ENCODE assay signal across 1 cellular context in the genomic region with DNA sequence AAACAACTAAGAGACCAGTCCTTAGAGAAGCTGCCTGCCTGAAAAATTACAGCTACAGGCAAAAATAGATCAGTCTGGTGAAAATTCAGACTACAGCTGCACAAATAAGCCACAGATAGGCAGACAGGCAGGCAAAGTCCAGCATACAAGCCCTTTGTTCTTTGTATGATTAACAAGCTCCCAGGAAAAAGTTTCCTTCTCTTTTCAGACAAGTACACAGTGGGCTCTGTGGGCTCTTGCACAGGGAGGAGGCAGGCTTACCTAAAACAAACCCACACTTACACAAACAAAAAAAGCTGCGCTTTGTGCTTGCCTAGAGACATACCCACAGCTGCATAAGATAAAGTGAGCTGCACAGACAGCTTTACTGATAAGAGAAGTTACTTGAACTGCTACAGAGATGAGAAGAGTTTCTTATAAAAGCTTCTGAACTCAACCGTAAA.
TF ChIP-seq lines count a peak whose summit lies in the region.

No MANE protein-coding gene starts in this region.

TF ChIP-seq in HepG2, 621 proteins besides CTCF, POLR2A, EP300 and RAD21 (continued from another document and continues in another):
- TF ChIP-seq ZNF674 (CRISPR knock-in tag; IDR thresholded peaks at IDR 0.05; ENCODE audit: low read depth) (no peak), RBM39 (IDR thresholded peaks at IDR 0.05; ENCODE audit: low read depth, low read length, poor library complexity, severe bottlenecking) (no peak), RBM22 (optimal IDR thresholded peaks at IDR 0.05; ENCODE audit: low read length) (no peak), ZNF260 (CRISPR knock-in tag; IDR thresholded peaks at IDR 0.05; ENCODE audit: borderline replicate concordance, low read depth) (no peak), ZNF773 (CRISPR knock-in tag; IDR thresholded peaks at IDR 0.05; ENCODE audit: borderline replicate concordance) (no peak), ADNP (CRISPR knock-in tag; IDR thresholded peaks at IDR 0.05) (no peak), ZNF382 (CRISPR knock-in tag; IDR thresholded peaks at IDR 0.05; ENCODE audit: borderline replicate concordance) (no peak), ASH2L (IDR thresholded peaks at IDR 0.05; ENCODE audit: insufficient read length, low read depth, low read length) (peak; percentile 86), ZNF660 (CRISPR knock-in tag; IDR thresholded peaks at IDR 0.05; ENCODE audit: borderline replicate concordance, low read depth) (no peak), ZNF441 (CRISPR knock-in tag; IDR thresholded peaks at IDR 0.05; ENCODE audit: borderline replicate concordance) (no peak), ZSCAN25 (CRISPR knock-in tag; IDR thresholded peaks at IDR 0.05) (no peak; the same call in 1 of the 2 replicates), ZBTB20 (CRISPR knock-in tag; IDR thresholded peaks at IDR 0.05; ENCODE audit: borderline replicate concordance, low read depth) (no peak), FOXK2 (IDR thresholded peaks at IDR 0.05) (no peak), JDP2 (CRISPR knock-in tag; IDR thresholded peaks at IDR 0.05; ENCODE audit: borderline replicate concordance) (no peak), KLF15 (CRISPR knock-in tag; IDR thresholded peaks at IDR 0.05; ENCODE audit: borderline replicate concordance) (no peak), ZNF205 (CRISPR knock-in tag; IDR thresholded peaks at IDR 0.05) (no peak), SAFB2 (CRISPR knock-in tag; IDR thresholded peaks at IDR 0.05; ENCODE audit: borderline replicate concordance, low read depth) (no peak), ZNF672 (CRISPR knock-in tag; IDR thresholded peaks at IDR 0.05) (no peak), ZBTB8A (CRISPR knock-in tag; IDR thresholded peaks at IDR 0.05; ENCODE audit: borderline replicate concordance, low read depth) (no peak), KDM5B (CRISPR knock-in tag; IDR thresholded peaks at IDR 0.05; ENCODE audit: borderline replicate concordance) (no peak), TRIM24 (CRISPR knock-in tag; IDR thresholded peaks at IDR 0.05) (no peak), ZNF225 (CRISPR knock-in tag; IDR thresholded peaks at IDR 0.05) (no peak), ZNF530 (CRISPR knock-in tag; IDR thresholded peaks at IDR 0.05; ENCODE audit: low read depth) (no peak), DNMT3B (CRISPR knock-in tag; conservative IDR thresholded peaks at IDR 0.05) (no peak), MAZ (IDR thresholded peaks at IDR 0.05; ENCODE audit: borderline replicate concordance, low read depth, low read length) (no peak), MAZ (CRISPR knock-in tag; IDR thresholded peaks at IDR 0.05; ENCODE audit: low read depth) (no peak), ZNF3 (CRISPR knock-in tag; IDR thresholded peaks at IDR 0.05) (no peak), ZNF558 (CRISPR knock-in tag; IDR thresholded peaks at IDR 0.05; ENCODE audit: borderline replicate concordance) (no peak), NCOA2 (CRISPR knock-in tag; IDR thresholded peaks at IDR 0.05) (peak; percentile 88), ATAD3A (CRISPR knock-in tag; IDR thresholded peaks at IDR 0.05) (no peak), CCAR2 (optimal IDR thresholded peaks at IDR 0.05; ENCODE audit: low read depth, low read length) (no peak), NFE2L2 (IDR thresholded peaks at IDR 0.05; ENCODE audit: low read length) (no peak), ZNF724P (CRISPR knock-in tag; IDR thresholded peaks at IDR 0.05; ENCODE audit: borderline replicate concordance) (no peak), PITX1 (CRISPR knock-in tag; IDR thresholded peaks at IDR 0.05) (peak; percentile 79), ZNF354B (CRISPR knock-in tag; IDR thresholded peaks at IDR 0.05) (no peak), ZNF20 (CRISPR knock-in tag; IDR thresholded peaks at IDR 0.05) (no peak), ZMYM3 (CRISPR knock-in tag; IDR thresholded peaks at IDR 0.05) (peak; percentile 55; the same call in 1 of the 2 replicates), YEATS2 (CRISPR knock-in tag; IDR thresholded peaks at IDR 0.05; ENCODE audit: borderline replicate concordance) (no peak), ZNF556 (CRISPR knock-in tag; IDR thresholded peaks at IDR 0.05; ENCODE audit: borderline replicate concordance) (no peak), ZNF468 (CRISPR knock-in tag; IDR thresholded peaks at IDR 0.05) (no peak), ZBTB42 (CRISPR knock-in tag; IDR thresholded peaks at IDR 0.05) (no peak), ZBTB7B (CRISPR knock-in tag; IDR thresholded peaks at IDR 0.05) (no peak), HOXD1 (CRISPR knock-in tag; IDR thresholded peaks at IDR 0.05) (no peak), ZNF274 (CRISPR knock-in tag; IDR thresholded peaks at IDR 0.05) (no peak), ZNF780A (CRISPR knock-in tag; IDR thresholded peaks at IDR 0.05) (no peak), ZNF720 (CRISPR knock-in tag; IDR thresholded peaks at IDR 0.05) (no peak), HOXA9 (CRISPR knock-in tag; IDR thresholded peaks at IDR 0.05; ENCODE audit: borderline replicate concordance) (no peak), JARID2 (CRISPR knock-in tag; IDR thresholded peaks at IDR 0.05; ENCODE audit: insufficient replicate concordance) (no peak), CHD2 (IDR thresholded peaks at IDR 0.05; ENCODE audit: low read depth, low read length) (no peak), ZNF24 (IDR thresholded peaks at IDR 0.05) (no peak)
- TF ChIP-seq, protein P1, sequence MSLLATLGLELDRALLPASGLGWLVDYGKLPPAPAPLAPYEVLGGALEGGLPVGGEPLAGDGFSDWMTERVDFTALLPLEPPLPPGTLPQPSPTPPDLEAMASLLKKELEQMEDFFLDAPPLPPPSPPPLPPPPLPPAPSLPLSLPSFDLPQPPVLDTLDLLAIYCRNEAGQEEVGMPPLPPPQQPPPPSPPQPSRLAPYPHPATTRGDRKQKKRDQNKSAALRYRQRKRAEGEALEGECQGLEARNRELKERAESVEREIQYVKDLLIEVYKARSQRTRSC (CRISPR knock-in tag; IDR thresholded peaks at IDR 0.05; ENCODE audit: low read depth) = no peak
- TF ChIP-seq, protein P2, sequence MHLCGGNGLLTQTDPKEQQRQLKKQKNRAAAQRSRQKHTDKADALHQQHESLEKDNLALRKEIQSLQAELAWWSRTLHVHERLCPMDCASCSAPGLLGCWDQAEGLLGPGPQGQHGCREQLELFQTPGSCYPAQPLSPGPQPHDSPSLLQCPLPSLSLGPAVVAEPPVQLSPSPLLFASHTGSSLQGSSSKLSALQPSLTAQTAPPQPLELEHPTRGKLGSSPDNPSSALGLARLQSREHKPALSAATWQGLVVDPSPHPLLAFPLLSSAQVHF (CRISPR knock-in tag; IDR thresholded peaks at IDR 0.05) = no peak
- TF ChIP-seq, protein P3, sequence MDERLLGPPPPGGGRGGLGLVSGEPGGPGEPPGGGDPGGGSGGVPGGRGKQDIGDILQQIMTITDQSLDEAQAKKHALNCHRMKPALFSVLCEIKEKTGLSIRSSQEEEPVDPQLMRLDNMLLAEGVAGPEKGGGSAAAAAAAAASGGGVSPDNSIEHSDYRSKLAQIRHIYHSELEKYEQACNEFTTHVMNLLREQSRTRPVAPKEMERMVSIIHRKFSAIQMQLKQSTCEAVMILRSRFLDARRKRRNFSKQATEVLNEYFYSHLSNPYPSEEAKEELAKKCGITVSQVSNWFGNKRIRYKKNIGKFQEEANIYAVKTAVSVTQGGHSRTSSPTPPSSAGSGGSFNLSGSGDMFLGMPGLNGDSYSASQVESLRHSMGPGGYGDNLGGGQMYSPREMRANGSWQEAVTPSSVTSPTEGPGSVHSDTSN (CRISPR knock-in tag; IDR thresholded peaks at IDR 0.05) = no peak
- TF ChIP-seq, protein P4, sequence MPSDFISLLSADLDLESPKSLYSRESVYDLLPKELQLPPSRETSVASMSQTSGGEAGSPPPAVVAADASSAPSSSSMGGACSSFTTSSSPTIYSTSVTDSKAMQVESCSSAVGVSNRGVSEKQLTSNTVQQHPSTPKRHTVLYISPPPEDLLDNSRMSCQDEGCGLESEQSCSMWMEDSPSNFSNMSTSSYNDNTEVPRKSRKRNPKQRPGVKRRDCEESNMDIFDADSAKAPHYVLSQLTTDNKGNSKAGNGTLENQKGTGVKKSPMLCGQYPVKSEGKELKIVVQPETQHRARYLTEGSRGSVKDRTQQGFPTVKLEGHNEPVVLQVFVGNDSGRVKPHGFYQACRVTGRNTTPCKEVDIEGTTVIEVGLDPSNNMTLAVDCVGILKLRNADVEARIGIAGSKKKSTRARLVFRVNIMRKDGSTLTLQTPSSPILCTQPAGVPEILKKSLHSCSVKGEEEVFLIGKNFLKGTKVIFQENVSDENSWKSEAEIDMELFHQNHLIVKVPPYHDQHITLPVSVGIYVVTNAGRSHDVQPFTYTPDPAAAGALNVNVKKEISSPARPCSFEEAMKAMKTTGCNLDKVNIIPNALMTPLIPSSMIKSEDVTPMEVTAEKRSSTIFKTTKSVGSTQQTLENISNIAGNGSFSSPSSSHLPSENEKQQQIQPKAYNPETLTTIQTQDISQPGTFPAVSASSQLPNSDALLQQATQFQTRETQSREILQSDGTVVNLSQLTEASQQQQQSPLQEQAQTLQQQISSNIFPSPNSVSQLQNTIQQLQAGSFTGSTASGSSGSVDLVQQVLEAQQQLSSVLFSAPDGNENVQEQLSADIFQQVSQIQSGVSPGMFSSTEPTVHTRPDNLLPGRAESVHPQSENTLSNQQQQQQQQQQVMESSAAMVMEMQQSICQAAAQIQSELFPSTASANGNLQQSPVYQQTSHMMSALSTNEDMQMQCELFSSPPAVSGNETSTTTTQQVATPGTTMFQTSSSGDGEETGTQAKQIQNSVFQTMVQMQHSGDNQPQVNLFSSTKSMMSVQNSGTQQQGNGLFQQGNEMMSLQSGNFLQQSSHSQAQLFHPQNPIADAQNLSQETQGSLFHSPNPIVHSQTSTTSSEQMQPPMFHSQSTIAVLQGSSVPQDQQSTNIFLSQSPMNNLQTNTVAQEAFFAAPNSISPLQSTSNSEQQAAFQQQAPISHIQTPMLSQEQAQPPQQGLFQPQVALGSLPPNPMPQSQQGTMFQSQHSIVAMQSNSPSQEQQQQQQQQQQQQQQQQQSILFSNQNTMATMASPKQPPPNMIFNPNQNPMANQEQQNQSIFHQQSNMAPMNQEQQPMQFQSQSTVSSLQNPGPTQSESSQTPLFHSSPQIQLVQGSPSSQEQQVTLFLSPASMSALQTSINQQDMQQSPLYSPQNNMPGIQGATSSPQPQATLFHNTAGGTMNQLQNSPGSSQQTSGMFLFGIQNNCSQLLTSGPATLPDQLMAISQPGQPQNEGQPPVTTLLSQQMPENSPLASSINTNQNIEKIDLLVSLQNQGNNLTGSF (CRISPR knock-in tag; IDR thresholded peaks at IDR 0.05) = no peak
- TF ChIP-seq, protein P5, sequence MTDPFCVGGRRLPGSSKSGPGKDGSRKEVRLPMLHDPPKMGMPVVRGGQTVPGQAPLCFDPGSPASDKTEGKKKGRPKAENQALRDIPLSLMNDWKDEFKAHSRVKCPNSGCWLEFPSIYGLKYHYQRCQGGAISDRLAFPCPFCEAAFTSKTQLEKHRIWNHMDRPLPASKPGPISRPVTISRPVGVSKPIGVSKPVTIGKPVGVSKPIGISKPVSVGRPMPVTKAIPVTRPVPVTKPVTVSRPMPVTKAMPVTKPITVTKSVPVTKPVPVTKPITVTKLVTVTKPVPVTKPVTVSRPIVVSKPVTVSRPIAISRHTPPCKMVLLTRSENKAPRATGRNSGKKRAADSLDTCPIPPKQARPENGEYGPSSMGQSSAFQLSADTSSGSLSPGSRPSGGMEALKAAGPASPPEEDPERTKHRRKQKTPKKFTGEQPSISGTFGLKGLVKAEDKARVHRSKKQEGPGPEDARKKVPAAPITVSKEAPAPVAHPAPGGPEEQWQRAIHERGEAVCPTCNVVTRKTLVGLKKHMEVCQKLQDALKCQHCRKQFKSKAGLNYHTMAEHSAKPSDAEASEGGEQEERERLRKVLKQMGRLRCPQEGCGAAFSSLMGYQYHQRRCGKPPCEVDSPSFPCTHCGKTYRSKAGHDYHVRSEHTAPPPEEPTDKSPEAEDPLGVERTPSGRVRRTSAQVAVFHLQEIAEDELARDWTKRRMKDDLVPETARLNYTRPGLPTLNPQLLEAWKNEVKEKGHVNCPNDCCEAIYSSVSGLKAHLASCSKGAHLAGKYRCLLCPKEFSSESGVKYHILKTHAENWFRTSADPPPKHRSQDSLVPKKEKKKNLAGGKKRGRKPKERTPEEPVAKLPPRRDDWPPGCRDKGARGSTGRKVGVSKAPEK (CRISPR knock-in tag; IDR thresholded peaks at IDR 0.05; ENCODE audit: borderline replicate concordance) = no peak
- TF ChIP-seq, protein P6, sequence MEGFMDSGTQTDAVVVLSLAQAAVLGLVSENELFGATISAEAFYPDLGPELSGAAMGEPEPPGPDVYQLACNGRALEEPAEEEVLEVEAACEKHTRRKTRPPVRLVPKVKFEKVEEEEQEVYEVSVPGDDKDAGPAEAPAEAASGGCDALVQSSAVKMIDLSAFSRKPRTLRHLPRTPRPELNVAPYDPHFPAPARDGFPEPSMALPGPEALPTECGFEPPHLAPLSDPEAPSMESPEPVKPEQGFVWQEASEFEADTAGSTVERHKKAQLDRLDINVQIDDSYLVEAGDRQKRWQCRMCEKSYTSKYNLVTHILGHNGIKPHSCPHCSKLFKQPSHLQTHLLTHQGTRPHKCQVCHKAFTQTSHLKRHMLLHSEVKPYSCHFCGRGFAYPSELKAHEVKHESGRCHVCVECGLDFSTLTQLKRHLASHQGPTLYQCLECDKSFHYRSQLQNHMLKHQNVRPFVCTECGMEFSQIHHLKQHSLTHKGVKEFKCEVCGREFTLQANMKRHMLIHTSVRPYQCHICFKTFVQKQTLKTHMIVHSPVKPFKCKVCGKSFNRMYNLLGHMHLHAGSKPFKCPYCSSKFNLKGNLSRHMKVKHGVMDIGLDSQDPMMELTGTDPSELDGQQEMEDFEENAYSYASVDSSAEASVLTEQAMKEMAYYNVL (CRISPR knock-in tag; IDR thresholded peaks at IDR 0.05; ENCODE audit: borderline replicate concordance) = peak; percentile 87; the same call in 1 of the 2 replicates
- TF ChIP-seq, protein P7, sequence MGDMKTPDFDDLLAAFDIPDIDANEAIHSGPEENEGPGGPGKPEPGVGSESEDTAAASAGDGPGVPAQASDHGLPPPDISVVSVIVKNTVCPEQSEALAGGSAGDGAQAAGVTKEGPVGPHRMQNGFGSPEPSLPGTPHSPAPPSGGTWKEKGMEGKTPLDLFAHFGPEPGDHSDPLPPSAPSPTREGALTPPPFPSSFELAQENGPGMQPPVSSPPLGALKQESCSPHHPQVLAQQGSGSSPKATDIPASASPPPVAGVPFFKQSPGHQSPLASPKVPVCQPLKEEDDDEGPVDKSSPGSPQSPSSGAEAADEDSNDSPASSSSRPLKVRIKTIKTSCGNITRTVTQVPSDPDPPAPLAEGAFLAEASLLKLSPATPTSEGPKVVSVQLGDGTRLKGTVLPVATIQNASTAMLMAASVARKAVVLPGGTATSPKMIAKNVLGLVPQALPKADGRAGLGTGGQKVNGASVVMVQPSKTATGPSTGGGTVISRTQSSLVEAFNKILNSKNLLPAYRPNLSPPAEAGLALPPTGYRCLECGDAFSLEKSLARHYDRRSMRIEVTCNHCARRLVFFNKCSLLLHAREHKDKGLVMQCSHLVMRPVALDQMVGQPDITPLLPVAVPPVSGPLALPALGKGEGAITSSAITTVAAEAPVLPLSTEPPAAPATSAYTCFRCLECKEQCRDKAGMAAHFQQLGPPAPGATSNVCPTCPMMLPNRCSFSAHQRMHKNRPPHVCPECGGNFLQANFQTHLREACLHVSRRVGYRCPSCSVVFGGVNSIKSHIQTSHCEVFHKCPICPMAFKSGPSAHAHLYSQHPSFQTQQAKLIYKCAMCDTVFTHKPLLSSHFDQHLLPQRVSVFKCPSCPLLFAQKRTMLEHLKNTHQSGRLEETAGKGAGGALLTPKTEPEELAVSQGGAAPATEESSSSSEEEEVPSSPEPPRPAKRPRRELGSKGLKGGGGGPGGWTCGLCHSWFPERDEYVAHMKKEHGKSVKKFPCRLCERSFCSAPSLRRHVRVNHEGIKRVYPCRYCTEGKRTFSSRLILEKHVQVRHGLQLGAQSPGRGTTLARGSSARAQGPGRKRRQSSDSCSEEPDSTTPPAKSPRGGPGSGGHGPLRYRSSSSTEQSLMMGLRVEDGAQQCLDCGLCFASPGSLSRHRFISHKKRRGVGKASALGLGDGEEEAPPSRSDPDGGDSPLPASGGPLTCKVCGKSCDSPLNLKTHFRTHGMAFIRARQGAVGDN (CRISPR knock-in tag; IDR thresholded peaks at IDR 0.05) = no peak
